Comparison of ENCODE assay signal across 8 cellular contexts in the genomic region with DNA sequence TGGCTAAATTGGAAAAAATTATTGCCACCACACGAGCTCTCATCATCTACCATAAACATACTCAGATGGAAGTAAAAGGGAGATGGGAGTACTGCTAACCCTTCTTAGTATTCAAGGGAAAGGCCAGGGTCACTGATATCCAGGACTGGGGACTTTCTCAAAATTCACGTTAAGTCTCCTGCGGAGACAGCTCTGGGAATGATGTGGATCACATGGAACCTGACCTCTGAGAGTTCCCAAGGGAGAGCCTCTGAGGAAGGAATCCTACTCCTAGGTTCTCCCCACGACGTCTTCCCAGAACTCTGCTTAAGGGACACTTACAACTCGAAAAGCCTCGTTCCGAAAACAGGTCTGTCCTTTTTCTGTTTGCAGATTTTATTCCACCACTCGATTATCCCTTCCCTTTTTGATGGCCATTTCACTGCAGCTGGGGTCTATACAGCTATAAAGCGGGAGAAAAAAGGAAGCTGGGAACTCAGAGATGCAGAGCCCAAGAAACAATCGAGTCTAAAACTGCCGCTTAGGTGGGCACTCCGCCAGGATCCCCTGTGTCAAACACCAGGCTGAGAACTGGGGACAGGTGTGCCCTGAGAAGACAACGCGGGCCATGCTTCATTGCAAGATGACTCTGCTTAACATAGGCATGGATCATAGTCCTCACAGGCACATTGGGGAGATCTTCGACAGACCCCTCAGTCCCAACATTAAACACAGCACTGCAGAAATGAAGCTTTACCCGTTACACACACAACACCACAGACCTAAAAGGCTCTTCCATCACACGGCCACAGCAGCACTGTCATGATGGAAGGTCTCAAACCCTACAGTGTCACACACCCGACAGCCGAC. TPM values are rescaled to one million over a fixed set of nuclear protein-coding genes. Genes with fewer than 3 reads are reported as not detected.
DNase-seq lines count a peak whose midpoint lies in the region; ATAC-seq and TF ChIP-seq lines count a peak whose summit lies in the region.

No MANE protein-coding gene starts in this region.

- peaks cover 7% of the 10 kb centered on the region for H3K4me1 ChIP-seq in osteoblast (ENCODE audit: insufficient read depth, low read length)

- peak; percentile 3 for DNase-seq in EH (ENCODE audit: low read depth)
- DNase-seq in foreskin melanocyte, result peak; percentile 11
- peak; percentile 79 for DNase-seq in osteoblast (ENCODE audit: insufficient read length, low spot score, missing footprints)
- DNase-seq in stimulated activated CD4-positive, alpha-beta T cell treated with anti-CD3 and anti-CD28 coated beads, Interleukin-4, amount 100 ng/mL, for 24 hours, result no peak
- no peak for DNase-seq in COR-L47 (lab: John Stamatoyannopoulos, UW)

- H3K9me3 ChIP-seq in osteoblast (ENCODE audit: low read depth, low read length), result no peaks in the 10 kb centered on the region

- TF ChIP-seq CTCF in VCaP (conservative IDR thresholded peaks at IDR 0.05), result no peak
- no peak for TF ChIP-seq CTCF in osteoblast (IDR thresholded peaks at IDR 0.05; ENCODE audit: extremely low read depth, low read depth, low read length)

- peak overlapping the region; percentile 95 for H3K4me3 ChIP-seq in osteoblast (ENCODE audit: insufficient read depth, low read length)

- H4K20me1 ChIP-seq in osteoblast (ENCODE audit: insufficient read depth, low read length), result no peaks in the 10 kb centered on the region

- peak overlapping the region; percentile 90 for H3K4me2 ChIP-seq in osteoblast (ENCODE audit: insufficient read depth, low read length)

- peaks cover 23% of the 10 kb centered on the region for H3K36me3 ChIP-seq in osteoblast (ENCODE audit: insufficient read depth, low read length)

- ATAC-seq in HG02981 (IDR thresholded peaks at IDR 0.05; ENCODE audit: unreplicated experiment) (peak; percentile 10), GM21576 (IDR thresholded peaks at IDR 0.05; ENCODE audit: unreplicated experiment) (no peak)

- H2AFZ ChIP-seq in osteoblast (ENCODE audit: low read length), result peak overlapping the region; percentile 96

- no peaks in the 10 kb centered on the region for H3K27me3 ChIP-seq in osteoblast (ENCODE audit: insufficient read depth, low read length)

- H3K79me2 ChIP-seq in osteoblast (ENCODE audit: insufficient read depth, low read length), result peaks cover 47% of the 10 kb centered on the region

- H3K27ac ChIP-seq in VCaP, result peak overlapping the region; percentile 82
- H3K27ac ChIP-seq in osteoblast (ENCODE audit: low read depth, low read length), result peak overlapping the region; percentile 45

RNA-seq across cellular contexts. Expression of a gene that starts 0.8 kb away (rescaled TPM):
- 6.8 and 8.0 TPM in 2 replicates for total RNA-seq in osteoblast

RNA-seq across cellular contexts. Expression of a gene that starts 20.0 kb away (rescaled TPM):
- total RNA-seq in osteoblast, result 8.8 and 12.7 TPM in 2 replicates

Comparison
In these comparisons a context has a peak if more than half of its experiments do, and no peak if none do; other contexts are left out.
1. DNase-seq: peak in EH (single experiment), foreskin melanocyte (single experiment) and osteoblast (single experiment); none in stimulated activated CD4-positive, alpha-beta T cell treated with anti-CD3 and anti-CD28 coated beads, Interleukin-4, amount 100 ng/mL, for 24 hours (single experiment) and COR-L47 (single experiment).